1 cellular context compared by ENCODE assay signal in genomic region chrX:29348288-29348687, GRCh38.
TF ChIP-seq lines count a peak whose summit lies in the region.

No MANE protein-coding gene starts in this region.

TF ChIP-seq in GM23338, 12 proteins besides CTCF, POLR2A, EP300 and RAD21 (continued from another document):
- TF ChIP-seq REST (IDR thresholded peaks at IDR 0.05; ENCODE audit: unreplicated experiment) (no peak), ZNF331 (CRISPR knock-in tag; IDR thresholded peaks at IDR 0.05; ENCODE audit: low read depth) (no peak), ZNF462 (CRISPR knock-in tag; IDR thresholded peaks at IDR 0.05) (no peak), POLR2AphosphoS5 (IDR thresholded peaks at IDR 0.05; ENCODE audit: low read depth) (no peak), EZH2phosphoT487 (IDR thresholded peaks at IDR 0.05; ENCODE audit: unreplicated experiment) (no peak), JUNB (IDR thresholded peaks at IDR 0.05; ENCODE audit: unreplicated experiment) (no peak), EZH2 (IDR thresholded peaks at IDR 0.05; ENCODE audit: low read depth, unreplicated experiment) (no peak), NANOG (IDR thresholded peaks at IDR 0.05; ENCODE audit: borderline replicate concordance) (no peak)
- TF ChIP-seq, protein P1, sequence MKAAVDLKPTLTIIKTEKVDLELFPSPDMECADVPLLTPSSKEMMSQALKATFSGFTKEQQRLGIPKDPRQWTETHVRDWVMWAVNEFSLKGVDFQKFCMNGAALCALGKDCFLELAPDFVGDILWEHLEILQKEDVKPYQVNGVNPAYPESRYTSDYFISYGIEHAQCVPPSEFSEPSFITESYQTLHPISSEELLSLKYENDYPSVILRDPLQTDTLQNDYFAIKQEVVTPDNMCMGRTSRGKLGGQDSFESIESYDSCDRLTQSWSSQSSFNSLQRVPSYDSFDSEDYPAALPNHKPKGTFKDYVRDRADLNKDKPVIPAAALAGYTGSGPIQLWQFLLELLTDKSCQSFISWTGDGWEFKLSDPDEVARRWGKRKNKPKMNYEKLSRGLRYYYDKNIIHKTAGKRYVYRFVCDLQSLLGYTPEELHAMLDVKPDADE (IDR thresholded peaks at IDR 0.05): no peak
